In genomic region chr5:91280062-91280941, GRCh38 we compare ENCODE assay signal across 8 cellular contexts.
DNase-seq lines count a peak whose midpoint lies in the region; ATAC-seq and TF ChIP-seq lines count a peak whose summit lies in the region.

No MANE protein-coding gene starts in this region.

- TF ChIP-seq CTCF in fibroblast of pulmonary artery (IDR thresholded peaks at IDR 0.05; ENCODE audit: low read length, missing control alignments), result no peak

- H3K9me3 Mint-ChIP-seq in natural killer cell treated with Interleukin-12 subunit alpha and Interleukin-12 subunit beta and Interleukin-15 and Interleukin-18, amount 100 ng/mL, for 72 hours, result peaks cover 5% of the 10 kb centered on the region

- H3K4me3 Mint-ChIP-seq in natural killer cell treated with Interleukin-12 subunit alpha and Interleukin-12 subunit beta and Interleukin-15 and Interleukin-18, amount 100 ng/mL, for 72 hours, result peak overlapping the region; percentile 89

- H3K27ac Mint-ChIP-seq in natural killer cell treated with Interleukin-12 subunit alpha and Interleukin-12 subunit beta and Interleukin-15 and Interleukin-18, amount 100 ng/mL, for 72 hours, result peak overlapping the region; percentile 99 to 100

- DNase-seq in DMS53 treated with DMSO at 0.1 percent for 48 hours (lab: John Stamatoyannopoulos, UW; ENCODE audit: unreplicated experiment) (peak; percentile 91), RKO (ENCODE audit: low spot score) (peak; percentile 98), fibroblast of pulmonary artery (ENCODE audit: low read depth) (peak; percentile 99)
- DNase-seq in activated T-helper 9 cell treated with anti-CD3 and anti-CD28 coated beads, Interleukin-2, amount 50 U/mL, for 16 hours (ENCODE audit: low read depth), result peak; percentile 84
- peak; percentile 97 for DNase-seq in natural killer cell treated with Interleukin-12 subunit alpha and Interleukin-12 subunit beta and Interleukin-15 and Interleukin-18, amount 100 ng/mL, for 72 hours (ENCODE audit: low spot score)
- DNase-seq in stimulated activated naive CD4-positive, alpha-beta T cell treated with Interleukin-2 at 50 U/mL for 16 hours (lab: John Stamatoyannopoulos, UW), result peak; percentile 90

- peak; percentile 91 for ATAC-seq in GM21619 (IDR thresholded peaks at IDR 0.05; ENCODE audit: unreplicated experiment)
- peak; percentile 96 to 97 for ATAC-seq in natural killer cell treated with Interleukin-12 subunit alpha and Interleukin-12 subunit beta and Interleukin-15 and Interleukin-18, amount 100 ng/mL, for 72 hours

- TF ChIP-seq RAD21 in Ishikawa (IDR thresholded peaks at IDR 0.05; ENCODE audit: low read depth), result peak; percentile 30; the same call in 1 of the 2 replicates

- no peaks in the 10 kb centered on the region for H3K27me3 Mint-ChIP-seq in natural killer cell treated with Interleukin-12 subunit alpha and Interleukin-12 subunit beta and Interleukin-15 and Interleukin-18, amount 100 ng/mL, for 72 hours

- peaks cover 40 to 51% of the 10 kb centered on the region in 2 donors for H3K4me1 Mint-ChIP-seq in natural killer cell treated with Interleukin-12 subunit alpha and Interleukin-12 subunit beta and Interleukin-15 and Interleukin-18, amount 100 ng/mL, for 72 hours (ENCODE audit: low read depth in 2 of 2)

- H3K4me3 ChIP-seq in fibroblast of pulmonary artery (replicated peaks; ENCODE audit: low read depth, low read length), result peak overlapping the region; percentile 52

- TF ChIP-seq EP300 in Ishikawa (IDR thresholded peaks at IDR 0.05; ENCODE audit: borderline replicate concordance), result peak; percentile 95

- peaks cover 20% of the 10 kb centered on the region for H3K36me3 Mint-ChIP-seq in natural killer cell treated with Interleukin-12 subunit alpha and Interleukin-12 subunit beta and Interleukin-15 and Interleukin-18, amount 100 ng/mL, for 72 hours

TF ChIP-seq in Ishikawa, 13 proteins besides CTCF, POLR2A, EP300 and RAD21:
- TF ChIP-seq ZBTB7A (IDR thresholded peaks at IDR 0.05; ENCODE audit: low read depth), result peak; percentile 96
- peak; percentile 76 for TF ChIP-seq MAX (IDR thresholded peaks at IDR 0.05)
- 0 out of 2 replicates have a peak, but pooled peaks have one; percentile 19 for TF ChIP-seq EGR1 (IDR thresholded peaks at IDR 0.05)
- 0 out of 2 replicates have a peak, but pooled peaks have one; percentile 7 for TF ChIP-seq REST (IDR thresholded peaks at IDR 0.05; ENCODE audit: low read depth)
- TF ChIP-seq FOXM1 (IDR thresholded peaks at IDR 0.05; ENCODE audit: borderline replicate concordance, low read depth), result peak; percentile 75
- 0 out of 2 replicates have a peak, but pooled peaks have one; percentile 5 for TF ChIP-seq YY1 (IDR thresholded peaks at IDR 0.05; ENCODE audit: low read depth)
- peak; percentile 57; the same call in 1 of the 2 replicates for TF ChIP-seq USF1 (IDR thresholded peaks at IDR 0.05)
- peak; percentile 81 for TF ChIP-seq TEAD4 (IDR thresholded peaks at IDR 0.05)
- TF ChIP-seq NFIC (IDR thresholded peaks at IDR 0.05), result peak; percentile 91
- peak; percentile 95 for TF ChIP-seq TCF12 (IDR thresholded peaks at IDR 0.05; ENCODE audit: low read depth)
- TF ChIP-seq CEBPB (IDR thresholded peaks at IDR 0.05), result peak; percentile 14; the same call in 1 of the 2 replicates
- peak; percentile 33; the same call in 1 of the 2 replicates for TF ChIP-seq CREB1 (IDR thresholded peaks at IDR 0.05; ENCODE audit: low read depth)
- TF ChIP-seq TAF1 (IDR thresholded peaks at IDR 0.05; ENCODE audit: low read depth), result peak; percentile 70
TF ChIP-seq in Ishikawa: peak in this region for 13.

Comparison
In these comparisons a context has a peak if more than half of its experiments do, and no peak if none do; other contexts are left out.
1. Peak in every context shown above with its lines: DNase-seq, ATAC-seq and H3K4me3 ChIP-seq.